In the genomic region with DNA sequence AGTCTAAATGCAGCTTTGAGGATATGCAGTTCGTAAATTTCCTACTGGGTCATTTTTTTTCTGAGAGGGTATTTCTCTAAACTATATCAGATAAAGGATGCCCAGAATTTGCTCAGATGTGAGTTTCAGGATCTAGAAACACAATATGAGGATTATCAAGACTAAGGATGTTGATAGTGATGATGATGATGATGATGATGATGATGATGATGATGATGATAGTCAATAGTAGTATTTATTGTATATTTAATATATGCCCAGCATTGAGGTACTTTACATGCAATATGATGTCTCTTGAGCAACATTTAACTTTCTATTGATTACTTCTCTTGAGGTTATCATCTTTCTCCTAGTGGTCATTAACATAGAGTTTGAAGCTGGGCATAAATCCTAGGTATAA, we compare ENCODE assay signal across 8 cellular contexts.
"Had no signal": no experiment of that assay in that cellular context is flagged by ENCODE, and none has a peak within 500 bp of the region (broad histone marks: within the 10 kb centered on the region; RNA-seq: fewer than 3 reads in every experiment).

No MANE protein-coding gene starts in this region.

- ATAC-seq: K562 had no signal

- H3K4me1 Mint-ChIP-seq: IgD-negative memory B cell had no signal

- DNase-seq: IMR-90, KBM-7, KG1 had no signal

- H3K36me3 Mint-ChIP-seq: IgD-negative memory B cell had no signal

- H3K4me3 ChIP-seq: K562 had no signal

- H3K27ac ChIP-seq: HL-60, KMS-11 had no signal

- H3K4me2 ChIP-seq: KMS-11 had no signal

- H3K4me3 Mint-ChIP-seq: IgD-negative memory B cell had no signal

- H3K9ac ChIP-seq: KMS-11 had no signal

- FAIRE-seq: HTR-8/SVneo, K562 had no signal
